Comparison of ENCODE assay signal across 7 cellular contexts in genomic region chr6:89510393-89510792, GRCh38.
"Had no signal": no experiment of that assay in that cellular context is flagged by ENCODE, and none has a peak within 500 bp of the region (broad histone marks: within the 10 kb centered on the region; RNA-seq: fewer than 3 reads in every experiment).

No MANE protein-coding gene starts in this region.

- H3K27ac Mint-ChIP-seq: GM23338, IgD-negative memory B cell had no signal

- H2AFZ ChIP-seq: GM23338 had no signal

- H3K4me3 Mint-ChIP-seq: GM23338, H9, IgD-negative memory B cell had no signal

- ATAC-seq: GM23338 had no signal

- H3K27ac ChIP-seq: HL-60 had no signal

- H3K4me3 ChIP-seq: GM23338, K562 had no signal

- H3K9me3 Mint-ChIP-seq: GM23338, H9, IgD-negative memory B cell had no signal

- H3K4me2 ChIP-seq: GM23338 had no signal

- H3K4me1 Mint-ChIP-seq: IgD-negative memory B cell had no signal

- H3K27me3 Mint-ChIP-seq: IgD-negative memory B cell had no signal

- DNase-seq: H9, HCEC 1CT, KG1 had no signal
